In genomic region chr5:172800088-172800551, GRCh38 we compare ENCODE assay signal across 10 cellular contexts. TPM values are rescaled to one million over a fixed set of nuclear protein-coding genes. Genes with fewer than 3 reads are reported as not detected.
DNase-seq lines count a peak whose midpoint lies in the region; ATAC-seq and TF ChIP-seq lines count a peak whose summit lies in the region.
"Had no signal": no experiment of that assay in that cellular context is flagged by ENCODE, and none has a peak within 500 bp of the region (broad histone marks: within the 10 kb centered on the region; RNA-seq: fewer than 3 reads in every experiment).

No MANE protein-coding gene starts in this region.

- H3K9me3 ChIP-seq in adipocyte (ENCODE audit: control insufficient read depth, low read length) (no peaks in the 10 kb centered on the region), right atrium auricular region (no peaks in the 10 kb centered on the region), skeletal muscle satellite cell (replicated peaks; ENCODE audit: low read length) (no peaks in the 10 kb centered on the region)

- H3K4me2 ChIP-seq in skeletal muscle satellite cell (ENCODE audit: low read length): peak overlapping the region; percentile 20

- peak; percentile 95 for DNase-seq in GM04504 (ENCODE audit: low read depth)
- peak; percentile 86 for DNase-seq in adipocyte (ENCODE audit: low read depth)
- DNase-seq in right atrium auricular region (ENCODE audit: low spot score): peak; percentile 84
- DNase-seq in naive thymus-derived CD8-positive, alpha-beta T cell: no peak
- no peak for DNase-seq in activated gamma-delta T cell (lab: John Stamatoyannopoulos, UW)
- DNase-seq: effector CD8-positive, alpha-beta T cell; T-helper 9 cell had no signal

- no peak for TF ChIP-seq CTCF in right atrium auricular region (IDR thresholded peaks at IDR 0.05)

- no peaks in the 10 kb centered on the region for H3K36me3 Mint-ChIP-seq in naive thymus-derived CD8-positive, alpha-beta T cell

- H3K9me3 Mint-ChIP-seq in naive thymus-derived CD8-positive, alpha-beta T cell: no peaks in the 10 kb centered on the region

- H3K4me1 Mint-ChIP-seq in naive thymus-derived CD8-positive, alpha-beta T cell: peaks cover 5 to 20% (median 6%) of the 10 kb centered on the region in 4 donors

- H3K27me3 ChIP-seq in adipocyte (replicated peaks; ENCODE audit: control insufficient read depth, insufficient read depth, low read length) (no peaks in the 10 kb centered on the region), right atrium auricular region (no peaks in the 10 kb centered on the region), skeletal muscle satellite cell (ENCODE audit: control insufficient read depth, insufficient read depth, low read length) (no peaks in the 10 kb centered on the region)

- H3K4me1 ChIP-seq in adipocyte (ENCODE audit: control insufficient read depth, insufficient read depth, low read length) (peaks cover 74% of the 10 kb centered on the region), right atrium auricular region (peaks cover 0 to 19% of the 10 kb centered on the region in 2 donors), skeletal muscle satellite cell (ENCODE audit: control insufficient read depth, insufficient read depth, low read length) (peaks cover 74% of the 10 kb centered on the region)

- ATAC-seq in HG02798 (IDR thresholded peaks at IDR 0.05; ENCODE audit: poor library complexity, unreplicated experiment): no peak
- ATAC-seq in naive thymus-derived CD8-positive, alpha-beta T cell: no peak
- no peak for ATAC-seq in GM19328 (IDR thresholded peaks at IDR 0.05; ENCODE audit: unreplicated experiment)

- peak overlapping the region; percentile 31 to 46 for H3K27ac ChIP-seq in right atrium auricular region

- peak overlapping the region; percentile 82 for H3K9ac ChIP-seq in adipocyte (ENCODE audit: low read length)
- peak overlapping the region; percentile 80 for H3K9ac ChIP-seq in skeletal muscle satellite cell (ENCODE audit: low read depth, low read length)

- no peaks in the 10 kb centered on the region for H3K36me3 ChIP-seq in adipocyte (ENCODE audit: control insufficient read depth, insufficient read depth, low read length, severe bottlenecking)
- no peaks in the 10 kb centered on the region for H3K36me3 ChIP-seq in right atrium auricular region
- H3K36me3 ChIP-seq in skeletal muscle satellite cell (ENCODE audit: insufficient read depth, low read length): no peaks in the 10 kb centered on the region

- H3K4me3 Mint-ChIP-seq in naive thymus-derived CD8-positive, alpha-beta T cell: no peak overlapping the region

- no peaks in the 10 kb centered on the region for H3K27me3 Mint-ChIP-seq in naive thymus-derived CD8-positive, alpha-beta T cell

- POLR2A ChIA-PET in naive thymus-derived CD8-positive, alpha-beta T cell (lab: Charles Lee): interaction anchor here (0.6 kb wide), 1 partner anchor 113 kb away, joined by 4 read pairs; no protein-coding TSS in a partner anchor

- H3K4me3 ChIP-seq in adipocyte (ENCODE audit: low read length): no peak overlapping the region
- H3K4me3 ChIP-seq in right atrium auricular region: no peak overlapping the region
- peak overlapping the region; percentile 9 for H3K4me3 ChIP-seq in skeletal muscle satellite cell (ENCODE audit: low read length)

- H3K27ac Mint-ChIP-seq in naive thymus-derived CD8-positive, alpha-beta T cell: peak overlapping the region in 2 of 10 donors; percentile 2 to 22

RNA-seq across cellular contexts. Expression of gene DUSP1, which starts 29.1 kb away (rescaled TPM):
- total RNA-seq in right atrium auricular region: 100 to 1,000 TPM; 804 to 819 TPM
- 204 and 438 TPM in 2 replicates for total RNA-seq in skeletal muscle satellite cell (2012; rRNA removed)
- total RNA-seq in naive thymus-derived CD8-positive, alpha-beta T cell: 10 to 100 TPM; 23.5 to 24.1 TPM
- polyA plus RNA-seq in naive thymus-derived CD8-positive, alpha-beta T cell: 100 to 1,000 TPM; 102 to 660 (median 258) TPM

RNA-seq across cellular contexts. Expression of gene ERGIC1, which starts 33.9 kb away (rescaled TPM):
- total RNA-seq in right atrium auricular region: 100 to 1,000 TPM in 1 of 2 donors, 10 to 100 TPM in 1; 70.7 to 113 TPM
- total RNA-seq in skeletal muscle satellite cell (2012; rRNA removed): 162 and 224 TPM in 2 replicates
- 10 to 100 TPM; 68.0 to 74.4 TPM for total RNA-seq in naive thymus-derived CD8-positive, alpha-beta T cell
- 10 to 100 TPM; 18.4 to 23.8 (median 21.5) TPM for polyA plus RNA-seq in naive thymus-derived CD8-positive, alpha-beta T cell

Comparison
In these comparisons a context has a peak if more than half of its experiments do, and no peak if none do; other contexts are left out.
1. DNase-seq: peak in GM04504 (single experiment), adipocyte (single experiment) and right atrium auricular region (single experiment); none in naive thymus-derived CD8-positive, alpha-beta T cell (0 of 10) and activated gamma-delta T cell (single experiment).
2. RNA of gene DUSP1, which starts 29.1 kb away (total RNA-seq): 804 to 819 TPM in right atrium auricular region; 23.5 to 24.1 TPM in naive thymus-derived CD8-positive, alpha-beta T cell; every median in the first group is over 10 times any median in the second.